In the genomic region with DNA sequence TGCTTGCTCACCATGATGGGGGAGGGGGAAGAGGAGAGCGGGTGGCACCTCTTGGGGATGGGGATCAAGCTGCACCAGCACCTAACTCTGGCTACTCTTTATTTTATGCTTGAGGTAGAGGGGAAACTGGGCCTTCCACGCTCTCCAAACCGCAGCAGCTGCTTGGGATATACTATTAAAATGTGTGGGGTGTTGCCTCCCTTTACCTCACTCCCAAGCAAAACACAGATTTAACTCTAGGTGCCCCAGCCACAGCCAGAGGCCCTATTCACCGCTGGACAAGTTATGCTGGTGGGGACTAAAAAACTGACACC, we compare ENCODE assay signal across 15 cellular contexts. TPM values are rescaled to one million over a fixed set of nuclear protein-coding genes. Genes with fewer than 3 reads are reported as not detected.
DNase-seq lines count a peak whose midpoint lies in the region; TF ChIP-seq lines count a peak whose summit lies in the region.
"Had no signal": no experiment of that assay in that cellular context is flagged by ENCODE, and none has a peak within 500 bp of the region (broad histone marks: within the 10 kb centered on the region; RNA-seq: fewer than 3 reads in every experiment).

No MANE protein-coding gene starts in this region.

- peaks cover 28 to 54% (median 51%) of the 10 kb centered on the region in 3 donors for H3K4me1 Mint-ChIP-seq in CD8-positive, alpha-beta memory T cell

- peak overlapping the region in 5 of 7 donors; percentile 12 to 61 (median 36) for H3K4me3 Mint-ChIP-seq in CD8-positive, alpha-beta memory T cell

- peaks cover 97% of the 10 kb centered on the region for H3K27me3 ChIP-seq in CD8-positive, alpha-beta memory T cell (ENCODE audit: insufficient read depth, low read length, poor library complexity, severe bottlenecking)

- peaks cover 96 to 97% of the 10 kb centered on the region in 2 donors for H3K27me3 Mint-ChIP-seq in CD8-positive, alpha-beta memory T cell

- H3K9me3 ChIP-seq in CD8-positive, alpha-beta memory T cell (ENCODE audit: low read length), result no peaks in the 10 kb centered on the region
- H3K9me3 ChIP-seq: psoas muscle had no signal

- CTCF ChIA-PET in CD8-positive, alpha-beta memory T cell (lab: Charles Lee), result no interaction called here

- H3K27ac Mint-ChIP-seq in CD8-positive, alpha-beta memory T cell, result peak overlapping the region in 2 of 8 donors; percentile 16 to 77

- H3K36me3 Mint-ChIP-seq in CD8-positive, alpha-beta memory T cell, result peaks cover 0 to 3% (median 0%) of the 10 kb centered on the region in 3 donors

- peaks cover 29% of the 10 kb centered on the region for H3K4me1 ChIP-seq in CD8-positive, alpha-beta memory T cell (ENCODE audit: insufficient read depth, low read length)

- POLR2A ChIA-PET in CD8-positive, alpha-beta memory T cell (lab: Charles Lee), result no interaction called here

- no peaks in the 10 kb centered on the region for H3K36me3 ChIP-seq in CD8-positive, alpha-beta memory T cell (ENCODE audit: insufficient read depth, low read length)

- no peak for TF ChIP-seq CTCF in GM20000 (IDR thresholded peaks at IDR 0.05; ENCODE audit: extremely low read depth, missing control alignments)

- no peak for DNase-seq in CD8-positive, alpha-beta memory T cell
- DNase-seq in DMS79 (lab: John Stamatoyannopoulos, UW) (peak; percentile 23), RPMI8226 (peak; percentile 19), iPS-NIHi11 (ENCODE audit: low spot score) (peak; percentile 42), HPDE6-E6E7 (ENCODE audit: extremely low spot score) (no peak), GM20000 (ENCODE audit: low spot score) (no peak), GDM1 (lab: John Stamatoyannopoulos, UW) (no peak)
- DNase-seq: activated CD4-positive, alpha-beta T cell treated with anti-CD3 and anti-CD28 coated beads for 48 hours; amygdala; left cardiac atrium; NCI-H1694; psoas muscle had no signal

- no peak overlapping the region for H3K27ac ChIP-seq in CD8-positive, alpha-beta memory T cell (ENCODE audit: low read depth, low read length)
- H3K27ac ChIP-seq: psoas muscle had no signal

- H3K9me3 Mint-ChIP-seq in CD8-positive, alpha-beta memory T cell, result peaks cover 18 to 41% (median 36%) of the 10 kb centered on the region in 5 donors

- H3K4me3 ChIP-seq in CD8-positive, alpha-beta memory T cell (ENCODE audit: low read length), result no peak overlapping the region
- H3K4me3 ChIP-seq: psoas muscle had no signal

RNA-seq across cellular contexts. Expression of a gene that starts 5.1 kb away (rescaled TPM):
- total RNA-seq in CD8-positive, alpha-beta memory T cell, result under 1 TPM; 0.33 to 0.37 TPM
- 0.10 TPM for polyA plus RNA-seq in CD8-positive, alpha-beta memory T cell
- total RNA-seq: esophagus mucosa, left cardiac atrium, LHCN-M2, psoas muscle, RPMI7951 had no signal
- polyA plus RNA-seq: psoas muscle had no signal

Comparison
In these comparisons a context has a peak if more than half of its experiments do, and no peak if none do; other contexts are left out.
1. DNase-seq: peak in DMS79 (single experiment), RPMI8226 (single experiment) and iPS-NIHi11 (single experiment); none in CD8-positive, alpha-beta memory T cell (0 of 5), HPDE6-E6E7 (single experiment), GM20000 (single experiment) and GDM1 (single experiment).